In genomic region chr5:54469655-54470054, GRCh38 we compare ENCODE assay signal across 8 cellular contexts. TPM values are rescaled to one million over a fixed set of nuclear protein-coding genes. Genes with fewer than 3 reads are reported as not detected.
A peak's percentile ranks its signal among the peaks of the same experiment; 100 is the strongest.
DNase-seq lines count a peak whose midpoint lies in the region; ATAC-seq lines count a peak whose summit lies in the region.

No MANE protein-coding gene starts in this region.

- H3K36me3 ChIP-seq in H7 (replicated peaks; ENCODE audit: control insufficient read depth, insufficient read depth, low read length): no peaks in the 10 kb centered on the region

- peak overlapping the region; percentile 20 for H3K4me3 Mint-ChIP-seq in activated T-helper 1 cell treated with anti-CD3 and anti-CD28 coated beads, Interleukin-12 subunit alpha, Interleukin-12 subunit beta, Interleukin-2, Interleukin-4 antibody, amounts not matched to agents 30 ng/mL and 10 ng/mL and 1 ng/mL, durations not matched to agents 14 hours and 24 hours and 36 hours

- H3K27me3 Mint-ChIP-seq in activated T-helper 1 cell treated with anti-CD3 and anti-CD28 coated beads, Interleukin-12 subunit alpha, Interleukin-12 subunit beta, Interleukin-2, Interleukin-4 antibody, amounts not matched to agents 30 ng/mL and 10 ng/mL and 1 ng/mL, durations not matched to agents 14 hours and 24 hours and 36 hours (ENCODE audit: insufficient read depth): peaks cover 4% of the 10 kb centered on the region

- H3K27me3 ChIP-seq in H7 (ENCODE audit: control insufficient read depth, insufficient read depth, low read length): no peaks in the 10 kb centered on the region

- H3K36me3 Mint-ChIP-seq in activated T-helper 1 cell treated with anti-CD3 and anti-CD28 coated beads, Interleukin-12 subunit alpha, Interleukin-12 subunit beta, Interleukin-2, Interleukin-4 antibody, amounts not matched to agents 30 ng/mL and 10 ng/mL and 1 ng/mL, durations not matched to agents 14 hours and 24 hours and 36 hours (ENCODE audit: low read depth): no peaks in the 10 kb centered on the region

- peaks cover 10% of the 10 kb centered on the region for H3K4me1 Mint-ChIP-seq in activated T-helper 1 cell treated with anti-CD3 and anti-CD28 coated beads, Interleukin-12 subunit alpha, Interleukin-12 subunit beta, Interleukin-2, Interleukin-4 antibody, amounts not matched to agents 30 ng/mL and 10 ng/mL and 1 ng/mL, durations not matched to agents 14 hours and 24 hours and 36 hours (ENCODE audit: low read depth)

- ATAC-seq in GM19025 (IDR thresholded peaks at IDR 0.05; ENCODE audit: low read depth, unreplicated experiment) (peak; percentile 51), HG02884 (IDR thresholded peaks at IDR 0.05; ENCODE audit: unreplicated experiment) (peak; percentile 87)

- no peak for DNase-seq in activated T-helper 1 cell treated with anti-CD3 and anti-CD28 coated beads, Interleukin-12 subunit alpha, Interleukin-12 subunit beta, Interleukin-2, Interleukin-4 antibody, amounts not matched to agents 30 ng/mL and 10 ng/mL and 1 ng/mL, durations not matched to agents 14 hours and 24 hours and 36 hours (ENCODE audit: low spot score)
- DNase-seq in putamen (ENCODE audit: low spot score) (peak; percentile 14), H7 (no peak), NCI-H1930 (lab: John Stamatoyannopoulos, UW) (no peak), posterior cingulate gyrus (no peak)
- no peak for DNase-seq in activated effector memory CD4-positive, alpha-beta T cell treated with anti-CD3 and anti-CD28 coated beads, Interleukin-2, amount 50 U/mL, for 16 hours

- H3K4me3 ChIP-seq in H7 (ENCODE audit: insufficient read depth, low read depth, low read length): no peak overlapping the region

- no peaks in the 10 kb centered on the region for H3K9me3 Mint-ChIP-seq in activated T-helper 1 cell treated with anti-CD3 and anti-CD28 coated beads, Interleukin-12 subunit alpha, Interleukin-12 subunit beta, Interleukin-2, Interleukin-4 antibody, amounts not matched to agents 30 ng/mL and 10 ng/mL and 1 ng/mL, durations not matched to agents 14 hours and 24 hours and 36 hours

- H3K27ac Mint-ChIP-seq in activated T-helper 1 cell treated with anti-CD3 and anti-CD28 coated beads, Interleukin-12 subunit alpha, Interleukin-12 subunit beta, Interleukin-2, Interleukin-4 antibody, amounts not matched to agents 30 ng/mL and 10 ng/mL and 1 ng/mL, durations not matched to agents 14 hours and 24 hours and 36 hours: no peak overlapping the region

- intact Hi-C loops in activated T-helper 1 cell treated with anti-CD3 and anti-CD28 coated beads, Interleukin-12 subunit alpha, Interleukin-12 subunit beta, Interleukin-2, Interleukin-4 antibody, amounts not matched to agents 30 ng/mL and 10 ng/mL and 1 ng/mL, durations not matched to agents 14 hours and 24 hours and 36 hours (cut with micrococcal nuclease): no loop called here
- intact Hi-C loops in posterior cingulate gyrus (cut with DNase I): no loop called here

RNA-seq across cellular contexts. Expression of gene HSPB3, which starts 14.2 kb away (rescaled TPM):
- not detected in 2 replicates for total RNA-seq in activated T-helper 1 cell treated with anti-CD3 and anti-CD28 coated beads, Interleukin-12 subunit alpha, Interleukin-12 subunit beta, Interleukin-2, Interleukin-4 antibody, amounts not matched to agents 30 ng/mL and 10 ng/mL and 1 ng/mL, durations not matched to agents 14 hours and 24 hours and 36 hours
- total RNA-seq in H7 (2014; rRNA removed; shearing (Covaris generic)): not detected in 2 replicates

RNA-seq across cellular contexts. Expression of gene SNX18, which starts 47.9 kb away (rescaled TPM):
- 25.4 and 27.9 TPM in 2 replicates for total RNA-seq in activated T-helper 1 cell treated with anti-CD3 and anti-CD28 coated beads, Interleukin-12 subunit alpha, Interleukin-12 subunit beta, Interleukin-2, Interleukin-4 antibody, amounts not matched to agents 30 ng/mL and 10 ng/mL and 1 ng/mL, durations not matched to agents 14 hours and 24 hours and 36 hours
- 21.6 and 26.2 TPM in 2 replicates for total RNA-seq in H7 (2014; rRNA removed; shearing (Covaris generic))
